ENCODE assay signal across 18 cellular contexts in genomic region chr5:176776916-176777315, GRCh38. TPM values are rescaled to one million over a fixed set of nuclear protein-coding genes. Genes with fewer than 3 reads are reported as not detected.
DNase-seq lines count a peak whose midpoint lies in the region; ATAC-seq and TF ChIP-seq lines count a peak whose summit lies in the region.
"Had no signal": no experiment of that assay in that cellular context is flagged by ENCODE, and none has a peak within 500 bp of the region (broad histone marks: within the 10 kb centered on the region; RNA-seq: fewer than 3 reads in every experiment).

No MANE protein-coding gene starts in this region.

- no peak overlapping the region for H3K4me3 Mint-ChIP-seq in activated T-cell treated with anti-CD3 and anti-CD28 coated beads, Interleukin-2, amount 50 U/mL, for 24 hours
- H3K4me3 Mint-ChIP-seq in activated T-cell treated with anti-CD3 and anti-CD28 coated beads, Interleukin-2, amount 50 U/mL, for 4 hours, result no peak overlapping the region
- H3K4me3 Mint-ChIP-seq: CD8-positive, alpha-beta T cell had no signal

- H3K27me3 ChIP-seq in Peyer's patch (no peaks in the 10 kb centered on the region), spleen (replicated peaks in 1 of 7) (peaks cover 0 to 87% (median 13%) of the 10 kb centered on the region in 7 donors)

- H3K4me3 ChIP-seq in Peyer's patch (no peak overlapping the region), spleen (no peak overlapping the region)

- TF ChIP-seq POLR2A in Peyer's patch (IDR thresholded peaks at IDR 0.05) (no peak), spleen (IDR thresholded peaks at IDR 0.05) (no peak)

- no peaks in the 10 kb centered on the region for H3K4me1 Mint-ChIP-seq in activated T-cell treated with anti-CD3 and anti-CD28 coated beads, Interleukin-2, amount 50 U/mL, for 24 hours (ENCODE audit: low read depth)
- no peaks in the 10 kb centered on the region for H3K4me1 Mint-ChIP-seq in activated T-cell treated with anti-CD3 and anti-CD28 coated beads, Interleukin-2, amount 50 U/mL, for 4 hours (ENCODE audit: low read depth)

- H3K9me3 Mint-ChIP-seq in activated T-cell treated with anti-CD3 and anti-CD28 coated beads, Interleukin-2, amount 50 U/mL, for 24 hours, result no peaks in the 10 kb centered on the region
- H3K9me3 Mint-ChIP-seq in activated T-cell treated with anti-CD3 and anti-CD28 coated beads, Interleukin-2, amount 50 U/mL, for 4 hours, result no peaks in the 10 kb centered on the region
- H3K9me3 Mint-ChIP-seq: CD8-positive, alpha-beta T cell had no signal

- TF ChIP-seq CTCF in Peyer's patch (IDR thresholded peaks at IDR 0.05) (no peak), spleen (IDR thresholded peaks at IDR 0.05 in 8 of 11, conservative IDR thresholded peaks at IDR 0.05 in 3 of 11) (no peak)

- H3K27ac ChIP-seq in Peyer's patch (no peak overlapping the region), spleen (no peak overlapping the region)
- H3K27ac ChIP-seq: KMS-11 had no signal

- H3K36me3 Mint-ChIP-seq in activated T-cell treated with anti-CD3 and anti-CD28 coated beads, Interleukin-2, amount 50 U/mL, for 24 hours (ENCODE audit: low read depth), result no peaks in the 10 kb centered on the region
- no peaks in the 10 kb centered on the region for H3K36me3 Mint-ChIP-seq in activated T-cell treated with anti-CD3 and anti-CD28 coated beads, Interleukin-2, amount 50 U/mL, for 4 hours (ENCODE audit: insufficient read depth)
- H3K36me3 Mint-ChIP-seq: CD8-positive, alpha-beta T cell had no signal

- intact Hi-C loops in spleen (cut with DNase I; ENCODE audit: low total_unique reads), result no loop called here

- no peaks in the 10 kb centered on the region for H3K4me1 ChIP-seq in Peyer's patch
- no peaks in the 10 kb centered on the region for H3K4me1 ChIP-seq in spleen

- H3K36me3 ChIP-seq in Peyer's patch (no peaks in the 10 kb centered on the region), spleen (no peaks in the 10 kb centered on the region)

- ATAC-seq in activated T-cell treated with anti-CD3 and anti-CD28 coated beads, Interleukin-2, amount 50 U/mL, for 4 hours, result no peak
- no peak for ATAC-seq in HG02798 (IDR thresholded peaks at IDR 0.05; ENCODE audit: poor library complexity, unreplicated experiment)
- ATAC-seq: CD8-positive, alpha-beta T cell; Panc1; Right ventricle myocardium inferior had no signal

- peak; percentile 6 for DNase-seq in activated T-cell treated with anti-CD3 and anti-CD28 coated beads, Interleukin-2, amount 50 U/mL, for 24 hours
- no peak for DNase-seq in activated T-cell treated with anti-CD3 and anti-CD28 coated beads, Interleukin-2, amount 50 U/mL, for 4 hours
- DNase-seq in Peyer's patch, result peak; percentile 6 to 14 (median 13)
- peak; percentile 34 for DNase-seq in islet precursor cell
- DNase-seq in spleen, result peak; percentile 13
- DNase-seq in NCI-H187 (lab: John Stamatoyannopoulos, UW), result no peak
- no peak for DNase-seq in T-helper 1 cell
- DNase-seq: DMS79, NCI-H1105 treated with DMSO at 0.1 percent for 48 hours, NCI-H1694 treated with DMSO at 0.1 percent for 48 hours, NCI-H226, NCI-H524 treated with DMSO at 0.1 percent for 48 hours had no signal

- peaks cover 60% of the 10 kb centered on the region for H3K27me3 Mint-ChIP-seq in activated T-cell treated with anti-CD3 and anti-CD28 coated beads, Interleukin-2, amount 50 U/mL, for 24 hours
- H3K27me3 Mint-ChIP-seq in activated T-cell treated with anti-CD3 and anti-CD28 coated beads, Interleukin-2, amount 50 U/mL, for 4 hours (ENCODE audit: low read depth), result peaks cover 46% of the 10 kb centered on the region

- H3K27ac Mint-ChIP-seq in activated T-cell treated with anti-CD3 and anti-CD28 coated beads, Interleukin-2, amount 50 U/mL, for 24 hours, result no peak overlapping the region
- H3K27ac Mint-ChIP-seq: CD8-positive, alpha-beta T cell had no signal

- WGBS in spleen, 5 donors, result 74 to 86% (median 81%) methylated on average over 8 of the region's 8 CpGs

- no peaks in the 10 kb centered on the region for H3K9me3 ChIP-seq in Peyer's patch
- H3K9me3 ChIP-seq in spleen, result no peaks in the 10 kb centered on the region

RNA-seq across cellular contexts. Expression of gene UNC5A, which starts 33.4 kb away (rescaled TPM):
- total RNA-seq in activated T-cell treated with anti-CD3 and anti-CD28 coated beads, Interleukin-2, amount 50 U/mL, for 4 hours, result not detected
- total RNA-seq in Peyer's patch (under 1 TPM in 1 of 4 donors, not detected in 3; 0.18 TPM), spleen (not detected)
- under 1 TPM in 2 of 3 donors, not detected in 1; 0.03 to 0.06 TPM for polyA plus RNA-seq in spleen
- total RNA-seq: CD8-positive, alpha-beta T cell had no signal
- polyA plus RNA-seq: BJ had no signal

Comparison
In these comparisons a context has a peak if more than half of its experiments do, and no peak if none do; other contexts are left out.
1. DNase-seq: peak in activated T-cell treated with anti-CD3 and anti-CD28 coated beads, Interleukin-2, amount 50 U/mL, for 24 hours (single experiment), Peyer's patch (3 of 3), islet precursor cell (single experiment) and spleen (single experiment); none in activated T-cell treated with anti-CD3 and anti-CD28 coated beads, Interleukin-2, amount 50 U/mL, for 4 hours (single experiment), NCI-H187 (0 of 2) and T-helper 1 cell (0 of 5).